11 cellular contexts compared by ENCODE assay signal in genomic region chr2:920999-921398, GRCh38. TPM values are rescaled to one million over a fixed set of nuclear protein-coding genes. Genes with fewer than 3 reads are reported as not detected.
"Had no signal": no experiment of that assay in that cellular context is flagged by ENCODE, and none has a peak within 500 bp of the region (broad histone marks: within the 10 kb centered on the region; RNA-seq: fewer than 3 reads in every experiment).

No MANE protein-coding gene starts in this region.

- ATAC-seq: K562 had no signal

- H3K27ac ChIP-seq: HL-60, KMS-11 had no signal

- FAIRE-seq: HepG2, HTR-8/SVneo, K562 had no signal

- H3K4me2 ChIP-seq: KMS-11 had no signal

- DNase-seq: IMR-90, KBM-7, KG1 had no signal

- H3K4me3 ChIP-seq: K562 had no signal

- H3K9ac ChIP-seq: KMS-11 had no signal

RNA-seq across cellular contexts. Expression of gene SNTG2, which starts 29.6 kb away (rescaled TPM):
- total RNA-seq: HepG2, HT-29, HT1080, K562 had no signal
- polyA plus RNA-seq: HepG2, IgD-negative memory B cell, K562 had no signal
